Comparison of ENCODE assay signal across 8 cellular contexts in genomic region chr20:39269031-39269461, GRCh38.
A peak's percentile ranks its signal among the peaks of the same experiment; 100 is the strongest.
DNase-seq lines count a peak whose midpoint lies in the region; ATAC-seq and TF ChIP-seq lines count a peak whose summit lies in the region.

No MANE protein-coding gene starts in this region.

- H3K79me2 ChIP-seq in OCI-LY1 (ENCODE audit: insufficient read depth, low read length) = no peaks in the 10 kb centered on the region

- no peaks in the 10 kb centered on the region for H3K9me3 ChIP-seq in OCI-LY1 (ENCODE audit: low read length)

- ATAC-seq in HG02870 (IDR thresholded peaks at IDR 0.05; ENCODE audit: unreplicated experiment) = peak; percentile 69
- ATAC-seq in HG03439 (IDR thresholded peaks at IDR 0.05; ENCODE audit: unreplicated experiment) = no peak

- no peak overlapping the region for H3K9ac ChIP-seq in OCI-LY1 (ENCODE audit: low read length)

- H3F3A ChIP-seq in OCI-LY1 (ENCODE audit: insufficient read depth, low read length) = no peaks in the 10 kb centered on the region

- no peak overlapping the region for H2AFZ ChIP-seq in OCI-LY1 (ENCODE audit: low read length)

- no peaks in the 10 kb centered on the region for H3K9me2 ChIP-seq in OCI-LY1 (ENCODE audit: low read depth, low read length)

- peak; percentile 38 for DNase-seq in activated CD4-positive, CD25-positive, alpha-beta regulatory T cell treated with anti-CD3 and anti-CD28 coated beads, Interleukin-2, amount 50 U/mL, for 72 hours
- no peak for DNase-seq in activated CD4-positive, CD25-positive, alpha-beta regulatory T cell (lab: John Stamatoyannopoulos, UW)
- DNase-seq in astrocyte of the cerebellum (ENCODE audit: low read depth) (no peak), iris pigment epithelial cell (ENCODE audit: low read depth) (peak; percentile 23)
- peak; percentile 23 to 40 for DNase-seq in stimulated activated CD4-positive, alpha-beta T cell treated with anti-CD3 and anti-CD28 coated beads, Interleukin-4, amount 100 ng/mL, for 48 hours (ENCODE audit: low read depth in 2 of 2)

- no peaks in the 10 kb centered on the region for H3K27me3 ChIP-seq in OCI-LY1 (ENCODE audit: insufficient read depth, low read length)

- no peak overlapping the region for H3K4me2 ChIP-seq in OCI-LY1 (ENCODE audit: low read length)

- in situ Hi-C loops in astrocyte of the cerebellum (cut with HindIII; ENCODE audit: low sequenced_read_pairs) = no loop called here

- no peaks in the 10 kb centered on the region for H3K36me3 ChIP-seq in OCI-LY1 (ENCODE audit: insufficient read depth, low read length)

- H4K20me1 ChIP-seq in OCI-LY1 (ENCODE audit: insufficient read depth, low read length) = no peaks in the 10 kb centered on the region

- peak; percentile 88 for TF ChIP-seq CTCF in OCI-LY1 (IDR thresholded peaks at IDR 0.05; ENCODE audit: low read length)
- TF ChIP-seq CTCF in astrocyte of the cerebellum (IDR thresholded peaks at IDR 0.05; ENCODE audit: low read depth, low read length, missing control alignments) = peak; percentile 87

- no peaks in the 10 kb centered on the region for H3K4me1 ChIP-seq in OCI-LY1 (ENCODE audit: insufficient read depth, low read length, severe bottlenecking)

- H3K4me3 ChIP-seq in OCI-LY1 (ENCODE audit: low read depth, low read length, poor library complexity, severe bottlenecking) = no peak overlapping the region
- H3K4me3 ChIP-seq in astrocyte of the cerebellum (ENCODE audit: low read depth, low read length) = no peak overlapping the region

- H3K27ac ChIP-seq in OCI-LY1 (ENCODE audit: low read depth, low read length, poor library complexity, severe bottlenecking) = no peak overlapping the region

Comparison
In these comparisons a context has a peak if more than half of its experiments do, and no peak if none do; other contexts are left out.
1. DNase-seq: peak in activated CD4-positive, CD25-positive, alpha-beta regulatory T cell treated with anti-CD3 and anti-CD28 coated beads, Interleukin-2, amount 50 U/mL, for 72 hours (single experiment), iris pigment epithelial cell (single experiment) and stimulated activated CD4-positive, alpha-beta T cell treated with anti-CD3 and anti-CD28 coated beads, Interleukin-4, amount 100 ng/mL, for 48 hours (2 of 2); none in activated CD4-positive, CD25-positive, alpha-beta regulatory T cell (0 of 4) and astrocyte of the cerebellum (single experiment).